ENCODE assay signal across 8 cellular contexts in the genomic region with DNA sequence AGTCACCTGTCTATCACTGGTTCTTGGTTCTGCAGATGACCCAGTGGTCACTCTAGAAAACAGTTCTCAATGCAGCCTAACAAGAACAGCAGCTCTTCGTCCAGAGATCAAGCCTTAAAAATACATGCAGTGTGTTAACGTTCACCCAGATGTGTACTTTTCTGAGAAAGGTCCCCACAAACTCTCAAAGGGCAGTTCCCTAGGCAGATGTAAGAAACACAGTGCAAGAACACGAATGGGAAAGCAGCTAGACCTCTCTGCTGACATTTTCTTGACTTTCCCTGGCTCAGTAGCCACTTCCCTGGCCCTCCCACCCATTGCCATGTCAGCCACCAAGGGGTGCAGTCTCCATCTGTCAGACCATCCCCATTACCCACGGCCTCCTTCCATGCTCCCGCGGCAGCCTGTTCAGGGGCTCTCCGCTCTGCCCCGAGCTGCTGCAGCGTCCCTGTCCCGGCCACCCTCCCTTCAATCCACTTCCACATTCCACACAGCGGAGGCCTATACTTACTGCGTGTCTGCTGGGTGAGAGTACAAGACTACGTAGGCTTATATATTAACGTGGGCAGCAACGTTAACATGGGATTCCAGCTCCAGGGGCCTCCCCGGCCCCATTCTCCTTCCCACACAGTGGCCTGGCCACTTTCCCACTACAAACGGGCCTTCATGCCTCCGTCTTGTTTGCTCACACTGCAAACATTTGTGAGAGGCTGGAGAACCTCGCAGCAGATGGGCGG. TPM values are rescaled to one million over a fixed set of nuclear protein-coding genes. Genes with fewer than 3 reads are reported as not detected.
DNase-seq lines count a peak whose midpoint lies in the region; TF ChIP-seq lines count a peak whose summit lies in the region.

No MANE protein-coding gene starts in this region.

- peaks cover 56 to 75% (median 67%) of the 10 kb centered on the region in 4 donors for H3K4me1 ChIP-seq in esophagus muscularis mucosa
- peaks cover 6 to 37% of the 10 kb centered on the region in 2 donors for H3K4me1 ChIP-seq in muscle layer of duodenum (ENCODE audit: control insufficient read depth in 1 of 2, insufficient read depth in 2 of 2, low read length in 2 of 2)
- peaks cover 11 to 76% (median 34%) of the 10 kb centered on the region in 4 donors for H3K4me1 ChIP-seq in transverse colon

- intact Hi-C loops in esophagus muscularis mucosa (cut with DNase I) (no loop called here), transverse colon (cut with DNase I; ENCODE audit: low total_unique reads) (no loop called here)

- in situ Hi-C loops in transverse colon (cut with MboI; ENCODE audit: low pct_ligation_motif_present in 1 of 4, low pct_unique_long_range_greater_than_20kb in 1 of 4, low sequenced_read_pairs in 3 of 4): no loop called here

- H3K27ac ChIP-seq in esophagus muscularis mucosa (replicated peaks in 1 of 4) (peak overlapping the region in 3 of 4 donors; percentile 10 to 58 (median 13)), muscle layer of duodenum (ENCODE audit: low read length) (peak overlapping the region; percentile 33), transverse colon (peak overlapping the region in 3 of 4 donors; percentile 36 to 49 (median 43))

- DNase-seq in NCI-H510A (lab: John Stamatoyannopoulos, UW) (peak; percentile 20), NCI-H510A treated with DMSO at 0.1 percent for 48 hours (lab: John Stamatoyannopoulos, UW) (no peak), esophagus muscularis mucosa (ENCODE audit: extremely low spot score) (no peak), transverse colon (no peak), NCI-H1930 (lab: John Stamatoyannopoulos, UW) (no peak), NCI-H69 (lab: John Stamatoyannopoulos, UW) (no peak), iPS-NIHi11 (ENCODE audit: low spot score) (no peak)

- H3K27me3 ChIP-seq in esophagus muscularis mucosa (no peaks in the 10 kb centered on the region), muscle layer of duodenum (ENCODE audit: low read depth, low read length) (no peaks in the 10 kb centered on the region), transverse colon (no peaks in the 10 kb centered on the region)

- no peak for TF ChIP-seq CTCF in esophagus muscularis mucosa (IDR thresholded peaks at IDR 0.05)
- TF ChIP-seq CTCF in transverse colon (IDR thresholded peaks at IDR 0.05): no peak

- no peaks in the 10 kb centered on the region for H3K9me3 ChIP-seq in esophagus muscularis mucosa
- H3K9me3 ChIP-seq in muscle layer of duodenum (ENCODE audit: control insufficient read depth in 1 of 2, low read length in 2 of 2): no peaks in the 10 kb centered on the region
- H3K9me3 ChIP-seq in transverse colon: no peaks in the 10 kb centered on the region

- H3K36me3 ChIP-seq in esophagus muscularis mucosa: no peaks in the 10 kb centered on the region
- no peaks in the 10 kb centered on the region for H3K36me3 ChIP-seq in muscle layer of duodenum (ENCODE audit: control insufficient read depth in 1 of 2, insufficient read depth in 2 of 2, low read length in 2 of 2)
- H3K36me3 ChIP-seq in transverse colon: no peaks in the 10 kb centered on the region

- H3K4me3 ChIP-seq in esophagus muscularis mucosa (peak overlapping the region in 2 of 4 donors; percentile 13 to 19), muscle layer of duodenum (ENCODE audit: low read depth in 1 of 2, low read length in 2 of 2) (peak overlapping the region in 1 of 2 donors; percentile 17), transverse colon (no peak overlapping the region)

- 71% methylated on average over 18 of the region's 20 CpGs for WGBS in esophagus muscularis mucosa
- 61 to 69% methylated on average over 3 to 20 of the region's 20 CpGs for WGBS in transverse colon (ENCODE audit: low coverage in 1 of 2), 2 donors

- TF ChIP-seq POLR2A in esophagus muscularis mucosa (IDR thresholded peaks at IDR 0.05; ENCODE audit: low read depth) (no peak), transverse colon (IDR thresholded peaks at IDR 0.05) (no peak)

- TF ChIP-seq EP300 in esophagus muscularis mucosa (IDR thresholded peaks at IDR 0.05) (no peak), transverse colon (IDR thresholded peaks at IDR 0.05; ENCODE audit: low read depth) (no peak)

RNA-seq across cellular contexts. Expression of a gene that starts 34.3 kb away (rescaled TPM):
- total RNA-seq in esophagus muscularis mucosa: 10 to 100 TPM; 32.3 to 50.1 (median 36.4) TPM
- total RNA-seq in transverse colon: 10 to 100 TPM; 15.3 to 85.3 (median 42.5) TPM
